1 cellular context compared by ENCODE assay signal in the genomic region with DNA sequence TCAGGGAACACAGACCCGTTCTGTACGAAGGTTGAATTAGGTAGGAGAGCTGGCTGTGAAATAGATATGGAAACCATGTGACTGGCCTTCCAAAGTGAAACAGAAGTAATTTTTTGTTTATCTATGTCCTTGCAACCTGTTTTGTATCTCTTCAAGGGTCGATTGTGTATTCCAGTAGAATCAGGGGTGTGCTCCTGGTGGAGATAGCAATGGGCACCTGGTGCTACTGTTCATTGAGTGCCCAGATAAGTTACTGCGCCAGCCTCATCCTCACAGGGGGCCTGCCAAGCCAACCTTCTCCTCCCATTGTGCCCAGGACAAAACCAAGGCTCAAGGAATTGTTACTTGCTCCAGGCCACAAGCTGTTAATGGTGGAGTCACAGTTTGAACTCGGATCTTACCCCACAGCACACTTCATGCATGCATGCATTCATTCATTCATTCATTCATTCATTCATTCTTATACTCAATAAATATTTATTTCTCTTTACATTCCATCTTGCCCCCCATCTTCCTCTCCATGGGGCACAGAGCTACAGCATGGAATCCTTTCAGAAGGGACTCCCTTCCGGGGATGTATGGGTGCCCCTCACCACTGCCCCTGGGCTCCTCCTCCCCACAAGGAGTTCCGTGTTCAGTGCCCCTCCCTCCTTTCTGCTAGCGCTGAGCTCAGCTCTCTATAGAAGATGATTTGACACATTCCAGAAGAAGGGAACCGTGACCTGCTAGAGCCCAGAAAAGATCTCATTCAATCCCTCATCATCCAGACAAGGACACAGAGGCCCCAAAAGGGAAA.
TF ChIP-seq lines count a peak whose summit lies in the region.

No MANE protein-coding gene starts in this region.

TF ChIP-seq in WTC11, 78 proteins besides CTCF, POLR2A, EP300 and RAD21 (continued from another document):
- TF ChIP-seq, protein P1, sequence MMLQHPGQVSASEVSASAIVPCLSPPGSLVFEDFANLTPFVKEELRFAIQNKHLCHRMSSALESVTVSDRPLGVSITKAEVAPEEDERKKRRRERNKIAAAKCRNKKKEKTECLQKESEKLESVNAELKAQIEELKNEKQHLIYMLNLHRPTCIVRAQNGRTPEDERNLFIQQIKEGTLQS (CRISPR knock-in tag; conservative IDR thresholded peaks at IDR 0.05), result no peak
- TF ChIP-seq SP1 (CRISPR knock-in tag; conservative IDR thresholded peaks at IDR 0.05) (no peak), ZNF263 (CRISPR knock-in tag; IDR thresholded peaks at IDR 0.05; ENCODE audit: low read depth) (no peak)
